Comparison of ENCODE assay signal across 17 cellular contexts in the genomic region with DNA sequence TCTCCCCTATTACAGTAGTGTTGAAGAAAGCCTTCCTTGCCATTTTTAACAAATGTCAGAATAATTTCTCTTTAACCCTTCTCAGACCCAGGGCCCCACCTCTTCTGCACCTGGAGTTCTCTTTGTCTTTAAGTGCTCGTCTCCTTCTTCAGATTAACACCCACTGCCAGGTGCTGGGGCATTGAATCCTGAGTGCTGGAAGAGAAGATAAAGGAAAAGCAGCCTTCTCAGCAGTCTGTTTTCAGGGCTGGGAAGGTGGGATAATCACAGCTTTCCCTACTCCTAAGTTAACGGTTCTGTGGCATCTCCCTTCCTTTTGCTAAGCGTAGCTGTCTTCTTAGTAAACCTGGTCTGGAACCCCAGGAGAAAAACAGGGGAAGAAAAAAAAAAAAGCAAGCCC.
DNase-seq lines count a peak whose midpoint lies in the region; ATAC-seq and TF ChIP-seq lines count a peak whose summit lies in the region.
"Had no signal": no experiment of that assay in that cellular context is flagged by ENCODE, and none has a peak within 500 bp of the region (broad histone marks: within the 10 kb centered on the region; RNA-seq: fewer than 3 reads in every experiment).

No MANE protein-coding gene starts in this region.

- H3K27ac ChIP-seq in DND-41 (ENCODE audit: low read length) (no peak overlapping the region), OCI-LY3 (ENCODE audit: low read length) (peak overlapping the region; percentile 27; the same call in 1 of the 2 replicates)
- H3K27ac ChIP-seq in naive thymus-derived CD4-positive, alpha-beta T cell (ENCODE audit: low read depth, low read length) = no peak overlapping the region
- H3K27ac ChIP-seq: Peyer's patch had no signal

- H3K79me2 ChIP-seq in DND-41 (ENCODE audit: insufficient read depth, low read length) (no peaks in the 10 kb centered on the region), OCI-LY3 (ENCODE audit: low read length) (no peaks in the 10 kb centered on the region)

- H3K4me2 ChIP-seq in DND-41 (ENCODE audit: insufficient read depth, low read length) = no peak overlapping the region
- peak overlapping the region; percentile 82 for H3K4me2 ChIP-seq in OCI-LY3 (ENCODE audit: low read length)

- TF ChIP-seq CTCF in DND-41 (IDR thresholded peaks at IDR 0.05; ENCODE audit: borderline replicate concordance, extremely low read depth, low read length, poor library complexity, severe bottlenecking) = no peak
- TF ChIP-seq CTCF in OCI-LY3 (IDR thresholded peaks at IDR 0.05; ENCODE audit: low read depth, low read length) = no peak

- no peak overlapping the region for H3K4me3 ChIP-seq in DND-41 (ENCODE audit: low read depth in 1 of 2, low read length in 2 of 2)
- peak overlapping the region; percentile 32 for H3K4me3 ChIP-seq in OCI-LY3 (ENCODE audit: low read length)
- no peak overlapping the region for H3K4me3 ChIP-seq in naive thymus-derived CD4-positive, alpha-beta T cell (ENCODE audit: low read length)
- H3K4me3 ChIP-seq: GM12878, Peyer's patch had no signal

- H3K27me3 ChIP-seq in DND-41 (ENCODE audit: insufficient read depth, low read length, poor library complexity) (no peaks in the 10 kb centered on the region), OCI-LY3 (ENCODE audit: low read depth, low read length) (no peaks in the 10 kb centered on the region)
- no peaks in the 10 kb centered on the region for H3K27me3 ChIP-seq in naive thymus-derived CD4-positive, alpha-beta T cell (ENCODE audit: control insufficient read depth in 2 of 2, insufficient read depth in 2 of 2, low read length in 2 of 2)
- H3K27me3 ChIP-seq: Peyer's patch had no signal

- peaks cover 0 to 84% (median 7%) of the 10 kb centered on the region in 5 donors for H3K36me3 Mint-ChIP-seq in naive thymus-derived CD4-positive, alpha-beta T cell

- CTCF ChIA-PET in naive thymus-derived CD4-positive, alpha-beta T cell (lab: Charles Lee) = no interaction called here

- peak overlapping the region in 2 of 10 donors; percentile 33 to 46 for H3K4me3 Mint-ChIP-seq in naive thymus-derived CD4-positive, alpha-beta T cell
- H3K4me3 Mint-ChIP-seq: CD4-positive, alpha-beta T cell had no signal

- ATAC-seq in DND-41 (ENCODE audit: insufficient read depth, low read depth) = no peak
- ATAC-seq in naive thymus-derived CD4-positive, alpha-beta T cell = no peak
- no peak for ATAC-seq in GM21526 (IDR thresholded peaks at IDR 0.05; ENCODE audit: low FRiP score, unreplicated experiment)
- ATAC-seq: GM12878, SK-N-SH treated with all-trans-retinoic acid at 6 μM for 48 hours had no signal

- peaks cover 2 to 28% (median 13%) of the 10 kb centered on the region in 7 donors for H3K4me1 Mint-ChIP-seq in naive thymus-derived CD4-positive, alpha-beta T cell

- H3K36me3 ChIP-seq in DND-41 (ENCODE audit: insufficient read depth, low read length) (no peaks in the 10 kb centered on the region), OCI-LY3 (replicated peaks; ENCODE audit: low read depth, low read length) (no peaks in the 10 kb centered on the region)
- H3K36me3 ChIP-seq in naive thymus-derived CD4-positive, alpha-beta T cell (ENCODE audit: control insufficient read depth in 2 of 3, insufficient read depth in 3 of 3, low read length in 3 of 3) = no peaks in the 10 kb centered on the region
- H3K36me3 ChIP-seq: Peyer's patch had no signal

- intact Hi-C loops in naive thymus-derived CD4-positive, alpha-beta T cell (cut with micrococcal nuclease) = loop anchor here in 1 of 2 donors (1.0 to 2.0 kb wide), 2 partner anchors 8 to 14 kb away; no protein-coding TSS in a partner anchor

- peaks cover 0 to 46% (median 14%) of the 10 kb centered on the region in 11 donors for H3K9me3 Mint-ChIP-seq in naive thymus-derived CD4-positive, alpha-beta T cell

- H4K20me1 ChIP-seq in DND-41 (ENCODE audit: insufficient read depth, low read length) (no peaks in the 10 kb centered on the region), OCI-LY3 (ENCODE audit: insufficient read depth, low read length) (no peaks in the 10 kb centered on the region)

- DNase-seq in NCI-H82 (lab: John Stamatoyannopoulos, UW) = peak; percentile 5
- DNase-seq in NCI-H82 treated with DMSO at 0.1 percent for 48 hours (lab: John Stamatoyannopoulos, UW; ENCODE audit: unreplicated experiment) = no peak
- no peak for DNase-seq in DND-41
- DNase-seq in naive thymus-derived CD4-positive, alpha-beta T cell = no peak
- DNase-seq in CD1c-positive myeloid dendritic cell (ENCODE audit: extremely low spot score) = no peak
- DNase-seq in NCI-H128 (lab: John Stamatoyannopoulos, UW; ENCODE audit: unreplicated experiment) = no peak
- DNase-seq: Calu3; CD4-positive, alpha-beta T cell; NCI-H2029; NCI-H226; NCI-H526 treated with DMSO at 0.1 percent for 48 hours; Peyer's patch; SHP77 had no signal

- POLR2A ChIA-PET in naive thymus-derived CD4-positive, alpha-beta T cell (lab: Charles Lee) = interaction anchor here (0.7 to 1.2 kb wide), 2 partner anchors 9 to 10 kb away, joined by 3 to 4 read pairs; no protein-coding TSS in a partner anchor

- H3K9me3 ChIP-seq in DND-41 (ENCODE audit: insufficient read depth, low read length, severe bottlenecking) = no peaks in the 10 kb centered on the region
- no peaks in the 10 kb centered on the region for H3K9me3 ChIP-seq in OCI-LY3 (ENCODE audit: insufficient read depth, low read length)
- peaks cover 0 to 9% (median 6%) of the 10 kb centered on the region in 3 experiments for H3K9me3 ChIP-seq in naive thymus-derived CD4-positive, alpha-beta T cell (ENCODE audit: control insufficient read depth in 2 of 3, low read length in 3 of 3)

- 0 out of 2 replicates have a peak overlapping the region, but pooled peaks have one; percentile 9 for H2AFZ ChIP-seq in DND-41 (ENCODE audit: low read depth, low read length)
- peak overlapping the region; percentile 63 for H2AFZ ChIP-seq in OCI-LY3 (ENCODE audit: low read depth, low read length)

- H3K9ac ChIP-seq in DND-41 (ENCODE audit: low read depth, low read length) (no peak overlapping the region), OCI-LY3 (ENCODE audit: low read length) (peak overlapping the region; percentile 62; the same call in 1 of the 2 replicates)

- H3K27me3 Mint-ChIP-seq in naive thymus-derived CD4-positive, alpha-beta T cell = no peaks in the 10 kb centered on the region
- H3K27me3 Mint-ChIP-seq: CD4-positive, alpha-beta T cell had no signal

- peaks cover 4% of the 10 kb centered on the region; the same call in 1 of the 2 replicates for H3K4me1 ChIP-seq in DND-41 (ENCODE audit: insufficient read depth, low read length)
- peaks cover 21% of the 10 kb centered on the region for H3K4me1 ChIP-seq in OCI-LY3 (ENCODE audit: low read length)
- peaks cover 0 to 5% of the 10 kb centered on the region in 2 donors for H3K4me1 ChIP-seq in naive thymus-derived CD4-positive, alpha-beta T cell (ENCODE audit: control insufficient read depth in 2 of 2, insufficient read depth in 2 of 2, low read length in 2 of 2)
- H3K4me1 ChIP-seq: Peyer's patch had no signal

- H3K27ac Mint-ChIP-seq in naive thymus-derived CD4-positive, alpha-beta T cell = peak overlapping the region in 5 of 9 donors; percentile 24 to 62 (median 52)
- H3K27ac Mint-ChIP-seq: CD4-positive, alpha-beta T cell had no signal
